In the genomic region with DNA sequence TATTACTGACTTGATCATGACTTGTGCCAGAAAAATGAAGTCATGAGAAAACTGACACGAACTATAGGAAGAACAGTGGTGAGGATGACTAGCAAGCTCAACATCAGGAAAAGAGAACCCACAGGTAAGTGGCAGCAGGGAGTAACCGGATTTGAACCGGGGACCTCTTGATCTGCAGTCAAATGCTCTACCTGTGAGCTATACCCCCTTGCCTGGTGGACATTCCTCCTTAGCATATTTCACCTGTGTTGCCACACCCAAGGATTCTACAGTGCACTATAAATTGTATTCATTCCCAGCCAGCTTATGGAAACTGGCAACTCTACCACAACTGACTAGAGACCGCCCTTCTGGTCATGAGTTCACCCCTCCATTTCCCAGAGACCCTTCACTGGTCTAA, we compare ENCODE assay signal across 19 cellular contexts.
DNase-seq lines count a peak whose midpoint lies in the region; ATAC-seq, FAIRE-seq and TF ChIP-seq lines count a peak whose summit lies in the region.
"Had no signal": no experiment of that assay in that cellular context is flagged by ENCODE, and none has a peak within 500 bp of the region (broad histone marks: within the 10 kb centered on the region; RNA-seq: fewer than 3 reads in every experiment).

No MANE protein-coding gene starts in this region.

- DNase-seq in HCT116 (ENCODE audit: low read depth, low spot score) (no peak), NCI-H69 (lab: John Stamatoyannopoulos, UW) (peak; percentile 10), H1 (ENCODE audit: low read depth in 1 of 2, low spot score in 2 of 2) (no peak), mucosa of descending colon (no peak)
- no peak for DNase-seq in stimulated activated naive B cell treated with anti-CD40 and anti-IgM and Interleukin-4, amounts not matched to agents 10 μg/mL and 1 μg/mL and 100 μg/mL, for 72 hours
- DNase-seq: ACHN; BE2C; CD4-positive, CD25-positive, alpha-beta regulatory T cell; CD8-positive, alpha-beta memory T cell; COR-L47; DMS 273 treated with DMSO at 0.1 percent for 48 hours; HFFc6 had no signal

- H3K4me1 Mint-ChIP-seq in stimulated activated naive B cell treated with anti-CD40 and anti-IgM and Interleukin-4, amounts not matched to agents 10 μg/mL and 1 μg/mL and 100 μg/mL, for 72 hours = peaks cover 29 to 30% of the 10 kb centered on the region in 2 donors

- H3K4me1 ChIP-seq in HCT116 (ENCODE audit: control insufficient read depth in 1 of 2, insufficient read depth in 2 of 2, low read length in 2 of 2) (no peaks in the 10 kb centered on the region), H1 (replicated peaks in 1 of 4; ENCODE audit: control insufficient read depth in 3 of 4, insufficient read depth in 4 of 4, low read length in 3 of 4) (no peaks in the 10 kb centered on the region), mucosa of descending colon (ENCODE audit: low read depth) (no peaks in the 10 kb centered on the region)
- H3K4me1 ChIP-seq: BE2C had no signal

- no peak overlapping the region for H2BK5ac ChIP-seq in H1 (ENCODE audit: low read depth, low read length)

- CTCF ChIA-PET in HCT116 (lab: Charles Lee) = no interaction called here
- CTCF ChIA-PET in H1 (lab: Charles Lee; ENCODE audit: partially characterized antibody) = interaction anchor here (0.7 to 1.4 kb wide), 6 partner anchors 13 to 180 kb away, joined by 3 read pairs; no protein-coding TSS in a partner anchor

- H3K4me3 ChIP-seq in HCT116 (replicated peaks in 1 of 2; ENCODE audit: low read depth in 1 of 2, low read length in 2 of 2) (no peak overlapping the region), H1 (ENCODE audit: extremely low read depth in 1 of 4, insufficient read depth in 2 of 4, low read depth in 3 of 4, low read length in 4 of 4) (no peak overlapping the region), mucosa of descending colon (no peak overlapping the region)

- TF ChIP-seq EP300 in H1 (IDR thresholded peaks at IDR 0.05; ENCODE audit: borderline replicate concordance in 1 of 2, low read depth in 2 of 2, low read length in 2 of 2) = no peak

- RAD21 ChIA-PET in HCT116 (lab: Charles Lee; ENCODE audit: low non-redundant PET in 1 of 2, low total read pairs in 2 of 2, uncharacterized antibody in 2 of 2, unreplicated experiment in 2 of 2) = no interaction called here

- whole genome bisulfite sequencing in H1 (ENCODE audit: extremely low coverage in 1 of 2, insufficient coverage in 1 of 2, insufficient read length in 1 of 2, insufficient replicate concordance in 2 of 2, low coverage in 1 of 2, low lambda C conversion rate in 2 of 2, missing lambda C conversion rate in 1 of 2), 2 experiments = 95% methylated on average over 4 of the region's 4 CpGs; no CpG with 5 or more reads in 1 of the 2 experiments

- H4K8ac ChIP-seq in H1 (ENCODE audit: extremely low read depth, insufficient read depth, low read length) = no peak overlapping the region

- H3K36me3 Mint-ChIP-seq in stimulated activated naive B cell treated with anti-CD40 and anti-IgM and Interleukin-4, amounts not matched to agents 10 μg/mL and 1 μg/mL and 100 μg/mL, for 72 hours = peaks cover 64 to 77% of the 10 kb centered on the region in 2 donors

- H3K4me3 Mint-ChIP-seq in stimulated activated naive B cell treated with anti-CD40 and anti-IgM and Interleukin-4, amounts not matched to agents 10 μg/mL and 1 μg/mL and 100 μg/mL, for 72 hours = no peak overlapping the region
- H3K4me3 Mint-ChIP-seq: CD4-positive, CD25-positive, alpha-beta regulatory T cell; CD8-positive, alpha-beta memory T cell; HFFc6; IgD-negative memory B cell had no signal

- H2AFZ ChIP-seq in HCT116 (ENCODE audit: low read depth, low read length, poor library complexity, severe bottlenecking) (no peak overlapping the region), H1 (ENCODE audit: low read length) (no peak overlapping the region)

- no peak overlapping the region for H4K5ac ChIP-seq in H1 (ENCODE audit: insufficient read length, low read depth, low read length)

- H4K91ac ChIP-seq in H1 (replicated peaks; ENCODE audit: insufficient read length, low read length) = no peak overlapping the region

- H3K27me3 ChIP-seq in HCT116 (ENCODE audit: insufficient read depth, low read length) = no peaks in the 10 kb centered on the region
- H3K27me3 ChIP-seq in H1 (replicated peaks in 1 of 4; ENCODE audit: control insufficient read depth in 3 of 4, extremely low read depth in 1 of 4, insufficient read depth in 3 of 4, low read length in 3 of 4) = no peaks in the 10 kb centered on the region
- H3K27me3 ChIP-seq: BE2C had no signal

- no peak overlapping the region for H3K14ac ChIP-seq in H1 (ENCODE audit: insufficient read length)

- no peak overlapping the region for H3K4me2 ChIP-seq in HCT116 (ENCODE audit: low read length)
- no peak overlapping the region for H3K4me2 ChIP-seq in H1 (ENCODE audit: insufficient read depth in 1 of 2, low read depth in 2 of 2, low read length in 2 of 2)

- no peaks in the 10 kb centered on the region; the same call in 1 of the 2 replicates for H3K79me1 ChIP-seq in H1 (ENCODE audit: low read depth, low read length)

- no TSS peak for BruUV-seq in HCT116 (replicated peaks; lab: Mats Ljungman, UMichigan)

- no peak overlapping the region for H3K18ac ChIP-seq in H1 (ENCODE audit: extremely low read depth, low read length)

- H3K9ac ChIP-seq in HCT116 (ENCODE audit: low read length) (no peak overlapping the region), H1 (replicated peaks in 1 of 4; ENCODE audit: extremely low read depth in 1 of 4, low read depth in 3 of 4, low read length in 3 of 4) (no peak overlapping the region)

- no peak overlapping the region for H2AK5ac ChIP-seq in H1 (ENCODE audit: low read depth, low read length)

- H4K20me1 ChIP-seq in HCT116 (ENCODE audit: insufficient read depth) (no peaks in the 10 kb centered on the region), H1 (replicated peaks in 1 of 2; ENCODE audit: control insufficient read depth in 1 of 2, insufficient read depth in 2 of 2, low read length in 2 of 2) (peaks cover 0 to 2% of the 10 kb centered on the region in 2 experiments)

- no peak for TF ChIP-seq RAD21 in HCT116 (IDR thresholded peaks at IDR 0.05; ENCODE audit: low read depth)
- no peak for TF ChIP-seq RAD21 in H1 (IDR thresholded peaks at IDR 0.05 in 1 of 2, conservative IDR thresholded peaks at IDR 0.05 in 1 of 2; ENCODE audit: low read depth in 2 of 2, low read length in 2 of 2)

- no peaks in the 10 kb centered on the region for H3K9me2 ChIP-seq in HCT116 (ENCODE audit: insufficient read depth)

- no peak overlapping the region for H2BK12ac ChIP-seq in H1 (ENCODE audit: low read depth, low read length)

- peaks cover 6% of the 10 kb centered on the region; the same call in 1 of the 2 replicates for H3K79me2 ChIP-seq in HCT116 (ENCODE audit: insufficient read depth, low read length)
- H3K79me2 ChIP-seq in H1 (ENCODE audit: control insufficient read depth in 1 of 2, insufficient read depth in 2 of 2, low read length in 2 of 2) = no peaks in the 10 kb centered on the region

- no peak overlapping the region for H2BK120ac ChIP-seq in H1 (replicated peaks; ENCODE audit: low read depth, low read length)

- H3K23me2 ChIP-seq in H1 (ENCODE audit: low read depth, low read length) = no peaks in the 10 kb centered on the region

- H2BK15ac ChIP-seq in H1 (ENCODE audit: low read length) = no peak overlapping the region

- H3K36me3 ChIP-seq in HCT116 (ENCODE audit: control insufficient read depth in 1 of 2, insufficient read depth in 2 of 2, low read length in 2 of 2) (peaks cover 0 to 3% of the 10 kb centered on the region in 2 experiments; a peak in 1 of 4 replicates), H1 (ENCODE audit: control insufficient read depth in 2 of 4, insufficient read depth in 4 of 4, low read length in 3 of 4) (no peaks in the 10 kb centered on the region), mucosa of descending colon (ENCODE audit: low read depth) (no peaks in the 10 kb centered on the region)

- H3K56ac ChIP-seq in H1 (replicated peaks; ENCODE audit: insufficient read length, low read depth, low read length) = no peak overlapping the region

- no peaks in the 10 kb centered on the region for H3K9me3 ChIP-seq in HCT116 (ENCODE audit: control insufficient read depth in 1 of 2, insufficient read depth in 1 of 2, low read depth in 1 of 2, low read length in 2 of 2)
- no peaks in the 10 kb centered on the region for H3K9me3 ChIP-seq in H1 (ENCODE audit: insufficient read depth in 2 of 2, low read depth in 1 of 2, low read length in 1 of 2)
- H3K9me3 ChIP-seq in mucosa of descending colon = no peaks in the 10 kb centered on the region
- H3K9me3 ChIP-seq: BE2C had no signal

- no peaks in the 10 kb centered on the region for H3K27me3 Mint-ChIP-seq in stimulated activated naive B cell treated with anti-CD40 and anti-IgM and Interleukin-4, amounts not matched to agents 10 μg/mL and 1 μg/mL and 100 μg/mL, for 72 hours
- H3K27me3 Mint-ChIP-seq: CD4-positive, CD25-positive, alpha-beta regulatory T cell; CD8-positive, alpha-beta memory T cell; IgD-negative memory B cell had no signal

- H3K27ac ChIP-seq in HCT116 (ENCODE audit: low read depth, low read length) (no peak overlapping the region), H1 (ENCODE audit: low read depth, low read length) (no peak overlapping the region)

- H3K23ac ChIP-seq in H1 (ENCODE audit: insufficient read length) = no peak overlapping the region

- H3K9me3 Mint-ChIP-seq in stimulated activated naive B cell treated with anti-CD40 and anti-IgM and Interleukin-4, amounts not matched to agents 10 μg/mL and 1 μg/mL and 100 μg/mL, for 72 hours = no peaks in the 10 kb centered on the region
- H3K9me3 Mint-ChIP-seq: CD4-positive, CD25-positive, alpha-beta regulatory T cell; CD8-positive, alpha-beta memory T cell; HFFc6 had no signal

- H2BK20ac ChIP-seq in H1 (ENCODE audit: low read length) = no peak overlapping the region

- POLR2A ChIA-PET in HCT116 (lab: Charles Lee) (no interaction called here), H1 (lab: Charles Lee; ENCODE audit: partially characterized antibody) (interaction anchor here (2.0 kb wide), 2 partner anchors 9 to 26 kb away, joined by 5 to 6 read pairs; no protein-coding TSS in a partner anchor)

- no peak for ATAC-seq in HCT116
- no peak for ATAC-seq in stimulated activated naive B cell treated with anti-CD40 and anti-IgM and Interleukin-4, amounts not matched to agents 10 μg/mL and 1 μg/mL and 100 μg/mL, for 72 hours (replicated peaks)
- ATAC-seq in mucosa of descending colon = no peak
- ATAC-seq in HG03469 (IDR thresholded peaks at IDR 0.05; ENCODE audit: unreplicated experiment) = no peak
- ATAC-seq: HepG2 had no signal

- intact Hi-C loops in HCT116 (cut with micrococcal nuclease) = no loop called here
- intact Hi-C loops in mucosa of descending colon (cut with DNase I, micrococcal nuclease) = no loop called here

- no peak for FAIRE-seq in H1 (lab: Jason Lieb, UNC)
- FAIRE-seq: A204.1, G401.6, GM19239, H54, HepG2 had no signal

- H3K4ac ChIP-seq in H1 (replicated peaks; ENCODE audit: insufficient read length, low read depth, low read length) = no peak overlapping the region

- no peak for TF ChIP-seq POLR2A in HCT116 (IDR thresholded peaks at IDR 0.05; ENCODE audit: borderline replicate concordance, extremely low read depth, insufficient read depth, insufficient read length)
- TF ChIP-seq POLR2A in H1 (IDR thresholded peaks at IDR 0.05; ENCODE audit: control extremely low read depth in 1 of 2, low read depth in 2 of 2, low read length in 2 of 2) = no peak

- no peak for TF ChIP-seq CTCF in HCT116 (IDR thresholded peaks at IDR 0.05 in 2 of 3, conservative IDR thresholded peaks at IDR 0.05 in 1 of 3; ENCODE audit: borderline replicate concordance in 1 of 3, insufficient read depth in 1 of 3, low read depth in 2 of 3, low read length in 2 of 3)
- no peak for TF ChIP-seq CTCF in H1 (IDR thresholded peaks at IDR 0.05; ENCODE audit: control extremely low read depth in 1 of 3, insufficient read depth in 1 of 3, low read depth in 1 of 3, low read length in 3 of 3)
- no peak for TF ChIP-seq CTCF in mucosa of descending colon (IDR thresholded peaks at IDR 0.05)

- H3K27ac Mint-ChIP-seq in stimulated activated naive B cell treated with anti-CD40 and anti-IgM and Interleukin-4, amounts not matched to agents 10 μg/mL and 1 μg/mL and 100 μg/mL, for 72 hours = peak overlapping the region; percentile 42
- H3K27ac Mint-ChIP-seq: HFFc6 had no signal
